8 cellular contexts compared by ENCODE assay signal in the genomic region with DNA sequence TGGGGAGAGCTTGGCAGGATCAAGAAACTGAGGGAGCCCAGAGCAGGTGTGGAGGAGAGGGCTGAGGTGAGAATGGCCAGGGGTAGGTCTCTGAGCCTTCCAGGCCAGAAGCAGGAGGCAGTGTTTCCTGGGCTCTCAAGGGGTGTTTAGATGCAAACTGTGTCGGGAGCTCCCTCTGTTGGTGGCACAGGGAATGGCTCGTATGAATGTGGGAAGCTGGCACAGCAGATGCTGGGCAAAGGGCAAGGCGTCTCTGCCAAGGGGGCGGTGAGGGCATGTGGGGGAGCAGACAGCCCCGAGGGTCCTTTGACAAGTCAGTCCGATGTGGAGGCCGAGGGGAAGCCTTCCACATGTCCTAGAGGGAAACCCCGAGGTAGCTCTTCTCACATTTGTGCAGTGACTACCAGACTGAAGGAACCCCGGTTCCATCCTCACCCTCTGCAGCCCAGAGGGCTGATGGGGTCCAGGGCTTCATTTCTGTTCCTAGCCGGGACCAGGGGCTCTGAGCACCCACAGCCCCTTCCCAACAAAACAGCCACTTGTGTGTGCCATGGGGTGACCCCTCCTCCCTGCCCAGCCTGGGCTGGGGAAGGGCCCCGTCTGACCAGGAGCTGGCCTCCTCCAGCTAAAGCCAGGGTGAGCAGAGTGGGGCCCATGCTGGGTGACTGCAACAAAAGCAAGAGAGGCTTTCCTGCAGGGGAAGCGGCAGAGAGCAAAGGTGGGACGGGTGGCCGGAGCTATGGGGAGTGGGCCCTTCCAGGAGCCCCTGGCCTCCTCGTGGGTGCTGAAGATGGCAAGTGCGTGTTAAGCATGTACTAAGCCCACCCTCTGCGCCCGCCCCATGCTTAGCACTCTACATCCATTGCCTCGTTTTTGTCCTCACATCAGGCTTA.
DNase-seq lines count a peak whose midpoint lies in the region; ATAC-seq and TF ChIP-seq lines count a peak whose summit lies in the region.

No MANE protein-coding gene starts in this region.

- H3K36me3 ChIP-seq in BE2C, result no peaks in the 10 kb centered on the region

- H3K4me1 ChIP-seq in BE2C, result no peaks in the 10 kb centered on the region

- BruUV-seq in MCF 10A (replicated peaks; lab: Mats Ljungman, UMichigan), result no TSS peak

- H3K36me3 Mint-ChIP-seq in MCF 10A (ENCODE audit: insufficient read depth, unreplicated experiment), result no peaks in the 10 kb centered on the region

- no peaks in the 10 kb centered on the region for H3K9me3 ChIP-seq in BE2C

- peak; percentile 46 for DNase-seq in BE2C
- DNase-seq in NCI-H2107 (lab: John Stamatoyannopoulos, UW), result peak; percentile 44
- peak; percentile 87 for DNase-seq in MCF 10A (ENCODE audit: unreplicated experiment)
- peak; percentile 85 for DNase-seq in inferior parietal cortex (ENCODE audit: extremely low spot score)
- peak; percentile 51 to 59 for DNase-seq in stimulated activated CD4-positive, alpha-beta T cell treated with anti-CD3 and anti-CD28 coated beads, Interleukin-1b, Interleukin-23, amount 100 ng/mL, for 1 hour (ENCODE audit: low read depth in 2 of 2)

- peak; percentile 78 for TF ChIP-seq CTCF in BE2C (IDR thresholded peaks at IDR 0.05; ENCODE audit: low read depth, low read length)
- TF ChIP-seq CTCF in VCaP (conservative IDR thresholded peaks at IDR 0.05), result peak; percentile 94
- TF ChIP-seq CTCF in MCF 10A (IDR thresholded peaks at IDR 0.05; ENCODE audit: unreplicated experiment), result peak; percentile 89

- H3K27me3 Mint-ChIP-seq in MCF 10A (ENCODE audit: insufficient read depth, unreplicated experiment), result no peaks in the 10 kb centered on the region

- no peak overlapping the region for H3K4me3 Mint-ChIP-seq in MCF 10A (ENCODE audit: unreplicated experiment)

- peaks cover 17% of the 10 kb centered on the region for H3K4me1 Mint-ChIP-seq in MCF 10A (ENCODE audit: insufficient read depth, unreplicated experiment)

- ATAC-seq in GM19395 (IDR thresholded peaks at IDR 0.05; ENCODE audit: unreplicated experiment) (peak; percentile 54), GM18873 (IDR thresholded peaks at IDR 0.05; ENCODE audit: low FRiP score, unreplicated experiment) (no peak)

- CTCF ChIA-PET in MCF 10A (lab: Yijun Ruan, JAX), result interaction anchor here (0.5 to 7.4 kb wide), 57 partner anchors 11 to 1148 kb away, joined by 3 to 89 read pairs (median 3); partner anchors contain the start of gene SH3RF3

- no peak overlapping the region for H3K27ac Mint-ChIP-seq in MCF 10A (ENCODE audit: low read depth, unreplicated experiment)

- no peak overlapping the region for H3K27ac ChIP-seq in VCaP

- no peaks in the 10 kb centered on the region for H3K27me3 ChIP-seq in BE2C

- intact Hi-C loops in MCF 10A (cut with micrococcal nuclease), result loop anchor here (1.0 to 10.0 kb wide), 3 partner anchors 246 to 655 kb away; no protein-coding TSS in a partner anchor

- H3K4me3 ChIP-seq in BE2C (ENCODE audit: low read depth, low read length), result no peak overlapping the region

- no peaks in the 10 kb centered on the region for H3K9me3 Mint-ChIP-seq in MCF 10A (ENCODE audit: unreplicated experiment)

- POLR2A ChIA-PET in MCF 10A (lab: Yijun Ruan, JAX), result interaction anchor here (0.6 to 1.2 kb wide), 3 partner anchors 159 to 387 kb away, joined by 3 to 4 read pairs (median 3); no protein-coding TSS in a partner anchor
